In the genomic region with DNA sequence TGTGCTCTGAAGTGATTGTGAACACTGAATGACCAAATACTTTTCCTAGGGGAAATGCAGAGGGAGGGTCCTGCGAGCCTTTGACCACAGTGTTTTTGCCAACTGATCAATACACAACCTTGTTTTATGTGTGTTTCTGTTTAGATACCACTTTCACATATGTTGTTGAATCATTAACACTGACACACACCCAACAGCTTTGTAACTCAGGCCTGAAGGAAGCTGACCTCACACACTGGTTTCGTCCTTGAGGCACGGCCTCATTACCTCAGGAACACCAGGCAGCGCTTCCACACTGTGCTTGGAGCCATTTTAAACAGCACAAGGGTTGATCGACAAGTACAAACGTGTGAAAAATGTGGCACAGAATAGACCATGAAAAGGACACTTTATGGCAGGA, we compare ENCODE assay signal across 1 cellular context.
TF ChIP-seq lines count a peak whose summit lies in the region.

No MANE protein-coding gene starts in this region.

TF ChIP-seq in IMR-90, 13 proteins besides CTCF, POLR2A, EP300 and RAD21:
- TF ChIP-seq NFE2L2 (IDR thresholded peaks at IDR 0.05; ENCODE audit: low read depth, low read length): no peak
- TF ChIP-seq CEBPB (IDR thresholded peaks at IDR 0.05; ENCODE audit: low read depth, low read length): no peak
- TF ChIP-seq FOS (IDR thresholded peaks at IDR 0.05; ENCODE audit: low read depth, low read length): no peak
- no peak for TF ChIP-seq MAZ (IDR thresholded peaks at IDR 0.05; ENCODE audit: borderline replicate concordance, low read depth, low read length)
